34 cellular contexts compared by ENCODE assay signal in genomic region chr5:111187079-111187478, GRCh38.
"Had no signal": no experiment of that assay in that cellular context is flagged by ENCODE, and none has a peak within 500 bp of the region (broad histone marks: within the 10 kb centered on the region; RNA-seq: fewer than 3 reads in every experiment).

No MANE protein-coding gene starts in this region.

- H3K4me2 ChIP-seq: KMS-11 had no signal

- H3K27ac ChIP-seq: KMS-11 had no signal

- H3K9ac ChIP-seq: KMS-11 had no signal

- H3K9me3 ChIP-seq: MG63 had no signal

- DNase-seq: Karpas-422, Kasumi-1, KG1, MG63, MM.1S, MV-4-11, NCI-H1048, NCI-H1092, NCI-H1092 treated with DMSO at 0.1 percent for 48 hours, NCI-H1105, NCI-H1105 treated with DMSO at 0.1 percent for 48 hours, NCI-H1417, NCI-H1417 treated with DMSO at 0.1 percent for 48 hours, NCI-H1436, NCI-H1436 treated with DMSO at 0.1 percent for 48 hours, NCI-H146, NCI-H1694, NCI-H187, NCI-H187 treated with DMSO at 0.1 percent for 48 hours, NCI-H1930, NCI-H2029, NCI-H2029 treated with DMSO at 0.1 percent for 48 hours, NCI-H2081, NCI-H2081 treated with DMSO at 0.1 percent for 48 hours, NCI-H2107, NCI-H2171, NCI-H2171 treated with DMSO at 0.1 percent for 48 hours, NCI-H2227 treated with DMSO at 0.1 percent for 48 hours, NCI-H226, NCI-H345, NCI-H446, NCI-H446 treated with DMSO at 0.1 percent for 48 hours, NCI-H510A had no signal

- H3K4me3 ChIP-seq: MG63 had no signal

- H3K36me3 ChIP-seq: MG63 had no signal
